Comparison of ENCODE assay signal across 33 cellular contexts in genomic region chr5:181149355-181149754, GRCh38. TPM values are rescaled to one million over a fixed set of nuclear protein-coding genes. Genes with fewer than 3 reads are reported as not detected.
"Had no signal": no experiment of that assay in that cellular context is flagged by ENCODE, and none has a peak within 500 bp of the region (broad histone marks: within the 10 kb centered on the region; RNA-seq: fewer than 3 reads in every experiment).

No MANE protein-coding gene starts in this region.

- H3K4me3 Mint-ChIP-seq: activated naive CD8-positive, alpha-beta T cell; activated T-cell treated with anti-CD3 and anti-CD28 coated beads, Interleukin-2, amount 50 U/mL, for 72 hours; mesothelial cell of epicardium; nephron progenitor cell; type B pancreatic cell had no signal

- H3K27me3 ChIP-seq: body of pancreas, vagina had no signal

- H3K9me3 ChIP-seq: adrenal gland, body of pancreas, esophagus squamous epithelium, neutrophil, thoracic aorta, vagina had no signal

- DNase-seq: activated CD4-positive, alpha-beta T cell treated with anti-CD3 and anti-CD28 coated beads, Interleukin-2, amount 50 U/mL, for 4 hours; activated naive CD4-positive, alpha-beta T cell; activated T-cell treated with anti-CD3 and anti-CD28 coated beads for 4 hours; activated T-cell treated with anti-CD3 and anti-CD28 coated beads, Interleukin-2, amount 50 U/mL, for 72 hours; aorta; body of pancreas; cortex of kidney; esophagus squamous epithelium; glutamatergic neuron; left cardiac atrium; naive B cell; nephron progenitor cell; stimulated activated CD4-positive, alpha-beta T cell treated with anti-CD3 and anti-CD28 coated beads, Interleukin-12 subunit alpha, Interleukin-12 subunit beta, amount 100 ng/mL, for 4 hours; stimulated activated CD4-positive, alpha-beta T cell treated with anti-CD3 and anti-CD28 coated beads, Interleukin-4, amount 100 ng/mL, for 1 hour; stimulated activated naive CD8-positive, alpha-beta T cell treated with anti-CD3 and anti-CD28 coated beads, Interleukin-15, Interleukin-2, amounts not matched to agents 100 U/mL and 50 U/mL, for 24 hours; T-helper 2 cell had no signal

- H3K4me1 ChIP-seq: adrenal gland, body of pancreas had no signal

- ATAC-seq: activated T-cell treated with anti-CD3 and anti-CD28 coated beads, Interleukin-2, amount 50 U/mL, for 72 hours; body of pancreas; left cardiac atrium; sciatic nerve; stimulated activated naive CD8-positive, alpha-beta T cell treated with anti-CD3 and anti-CD28 coated beads, Interleukin-15, Interleukin-2, amounts not matched to agents 100 U/mL and 50 U/mL, for 24 hours had no signal

- H3K27ac ChIP-seq: adrenal gland, body of pancreas, neutrophil, thoracic aorta, vagina had no signal

- H3K27ac Mint-ChIP-seq: activated naive CD8-positive, alpha-beta T cell; activated T-cell treated with anti-CD3 and anti-CD28 coated beads, Interleukin-2, amount 50 U/mL, for 72 hours; mesothelial cell of epicardium; nephron progenitor cell; progenitor cell of endocrine pancreas; type B pancreatic cell had no signal

- H3K4me1 Mint-ChIP-seq: naive B cell, nephron progenitor cell had no signal

- H3K36me3 Mint-ChIP-seq: activated naive CD8-positive, alpha-beta T cell; mesothelial cell of epicardium; type B pancreatic cell had no signal

- H3K36me3 ChIP-seq: adrenal gland, esophagus squamous epithelium, neutrophil, thoracic aorta, vagina had no signal

- H3K4me3 ChIP-seq: adrenal gland, body of pancreas, esophagus squamous epithelium, skin epidermis, thoracic aorta, vagina had no signal

RNA-seq across cellular contexts. Expression of gene OR2V2, which starts 2.0 kb away (rescaled TPM):
- total RNA-seq: activated T-cell treated with anti-CD3 and anti-CD28 coated beads, Interleukin-2, amount 50 U/mL, for 72 hours; adrenal gland; aorta; body of pancreas; cardiac septum; chondrocyte; endothelial cell of umbilical vein; esophagus squamous epithelium; frontal cortex; left cardiac atrium; liver; mesothelial cell of epicardium; osteocyte; progenitor cell of endocrine pancreas; renal cortical epithelial cell; sciatic nerve; thoracic aorta; vagina had no signal
- polyA plus RNA-seq: adrenal gland, aorta, endothelial cell of umbilical vein, liver had no signal

RNA-seq across cellular contexts. Expression of gene OR2V1, which starts 18.4 kb away (rescaled TPM):
- total RNA-seq: activated T-cell treated with anti-CD3 and anti-CD28 coated beads, Interleukin-2, amount 50 U/mL, for 72 hours; adrenal gland; aorta; body of pancreas; cardiac septum; chondrocyte; endothelial cell of umbilical vein; esophagus squamous epithelium; frontal cortex; left cardiac atrium; liver; mesothelial cell of epicardium; osteocyte; progenitor cell of endocrine pancreas; renal cortical epithelial cell; sciatic nerve; thoracic aorta; vagina had no signal
- polyA plus RNA-seq: adrenal gland, aorta, endothelial cell of umbilical vein, liver had no signal

RNA-seq across cellular contexts. Expression of gene TRIM7, which starts 55.6 kb away (rescaled TPM):
- total RNA-seq: progenitor cell of endocrine pancreas had no signal
